In genomic region chr10:121053151-121053550, GRCh38 we compare ENCODE assay signal across 17 cellular contexts.
A peak's percentile ranks its signal among the peaks of the same experiment; 100 is the strongest.
DNase-seq lines count a peak whose midpoint lies in the region; TF ChIP-seq lines count a peak whose summit lies in the region.
"Had no signal": no experiment of that assay in that cellular context is flagged by ENCODE, and none has a peak within 500 bp of the region (broad histone marks: within the 10 kb centered on the region; RNA-seq: fewer than 3 reads in every experiment).

No MANE protein-coding gene starts in this region.

- no peaks in the 10 kb centered on the region for H3K36me3 ChIP-seq in adrenal gland (replicated peaks in 1 of 2)
- H3K36me3 ChIP-seq: BLaER1 treated with 17β-estradiol and CSF1 and Interleukin-3, amounts not matched to agents 10 nM and 100 nM had no signal

- WGBS in adrenal gland, 4 donors, result 46 to 54% (median 53%) methylated on average over 3 of the region's 3 CpGs

- DNase-seq in DMS 273 (lab: John Stamatoyannopoulos, UW; ENCODE audit: unreplicated experiment) (peak; percentile 40), DMS 273 treated with DMSO at 0.1 percent for 48 hours (lab: John Stamatoyannopoulos, UW) (no peak), NCI-H82 treated with DMSO at 0.1 percent for 48 hours (lab: John Stamatoyannopoulos, UW; ENCODE audit: unreplicated experiment) (peak; percentile 45), adrenal gland (peak; percentile 52 to 82 (median 69)), NCI-H748 (lab: John Stamatoyannopoulos, UW; ENCODE audit: unreplicated experiment) (no peak)
- no peak for DNase-seq in activated T-cell treated with anti-CD3 and anti-CD28 coated beads, Interleukin-2, amount 50 U/mL, for 1 hour
- DNase-seq: AML-193; Caco-2; Calu3; CD4-positive, alpha-beta T cell; CD8-positive, alpha-beta T cell; DMS79 treated with DMSO at 0.1 percent for 48 hours; GF-D8 had no signal

- no peak for TF ChIP-seq POLR2A in adrenal gland (IDR thresholded peaks at IDR 0.05)

- peak overlapping the region in 1 of 5 donors; percentile 6 for H3K27ac ChIP-seq in adrenal gland
- H3K27ac ChIP-seq: 22Rv1; A549; BLaER1 treated with 17β-estradiol and CSF1 and Interleukin-3, amounts not matched to agents 10 nM and 100 nM; C4-2B had no signal

- H3K27me3 ChIP-seq in adrenal gland, result no peaks in the 10 kb centered on the region
- H3K27me3 ChIP-seq: BLaER1 treated with 17β-estradiol and CSF1 and Interleukin-3, amounts not matched to agents 10 nM and 100 nM had no signal

- H3K4me1 ChIP-seq in adrenal gland (replicated peaks in 1 of 2), result peaks cover 0 to 9% of the 10 kb centered on the region in 2 donors
- H3K4me1 ChIP-seq: A549 had no signal

- H3K4me3 ChIP-seq in adrenal gland, result no peak overlapping the region
- H3K4me3 ChIP-seq: A549; BLaER1 treated with 17β-estradiol and CSF1 and Interleukin-3, amounts not matched to agents 10 nM and 100 nM had no signal

- TF ChIP-seq CTCF in adrenal gland (IDR thresholded peaks at IDR 0.05), result no peak

- H3K9me3 ChIP-seq in adrenal gland (replicated peaks in 1 of 3), result no peaks in the 10 kb centered on the region
- H3K9me3 ChIP-seq: A549, Caco-2 had no signal

- intact Hi-C loops in adrenal gland (cut with DNase I), result no loop called here

Comparison
In these comparisons a context has a peak if more than half of its experiments do, and no peak if none do; other contexts are left out.
1. DNase-seq: peak in DMS 273 (single experiment), NCI-H82 treated with DMSO at 0.1 percent for 48 hours (single experiment) and adrenal gland (7 of 7); none in DMS 273 treated with DMSO at 0.1 percent for 48 hours (single experiment), activated T-cell treated with anti-CD3 and anti-CD28 coated beads, Interleukin-2, amount 50 U/mL, for 1 hour (single experiment) and NCI-H748 (single experiment).